8 cellular contexts compared by ENCODE assay signal in the genomic region with DNA sequence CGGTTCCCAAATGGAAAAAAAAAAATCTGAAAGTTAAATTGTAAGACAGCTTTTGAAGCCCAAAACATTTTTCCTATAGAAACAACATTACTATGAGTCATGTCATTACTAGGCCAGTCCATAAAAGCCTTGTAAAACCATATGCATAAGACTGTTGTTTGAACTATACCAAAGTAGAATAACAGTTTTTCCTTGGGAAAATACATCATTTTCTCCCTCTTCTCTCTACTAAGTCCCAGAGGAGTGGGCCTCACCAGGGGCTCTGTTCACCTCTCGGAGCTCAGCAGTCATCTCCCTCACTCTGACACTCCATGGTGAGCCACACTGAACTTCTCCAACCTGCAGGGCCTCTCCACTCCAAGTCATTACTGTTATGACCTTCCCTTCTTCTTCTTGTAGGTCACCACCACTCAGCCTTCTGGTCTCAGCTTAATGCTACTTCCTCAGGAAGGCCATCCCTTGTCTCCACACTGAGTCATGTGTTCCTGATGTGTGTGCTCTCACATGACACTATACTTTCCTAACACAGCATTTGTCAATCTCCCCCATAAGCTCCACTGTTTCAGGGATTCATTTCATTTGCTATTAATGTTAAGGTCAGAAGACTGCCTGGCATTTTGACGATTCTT. TPM values are rescaled to one million over a fixed set of nuclear protein-coding genes. Genes with fewer than 3 reads are reported as not detected.
DNase-seq lines count a peak whose midpoint lies in the region; ATAC-seq and TF ChIP-seq lines count a peak whose summit lies in the region.

No MANE protein-coding gene starts in this region.

- H3K4me1 ChIP-seq in right cardiac atrium (ENCODE audit: control insufficient read depth, insufficient read depth, low read length) (peaks cover 3% of the 10 kb centered on the region), thyroid gland (peaks cover 7 to 19% of the 10 kb centered on the region in 2 donors)

- POLR2A ChIA-PET in activated CD8-positive, alpha-beta T cell treated with anti-CD3 and anti-CD28 coated beads for 36 hours (lab: Charles Lee), result interaction anchor here (0.9 kb wide), 1 partner anchor 12 kb away, joined by 3 read pairs; no protein-coding TSS in a partner anchor

- no peak for DNase-seq in activated T-cell treated with anti-CD3 and anti-CD28 coated beads, Interleukin-2, amount 50 U/mL, for 4 hours
- DNase-seq in activated T-cell treated with anti-CD3 and anti-CD28 coated beads, Interleukin-2, amount 50 U/mL, for 1 hour, result no peak
- DNase-seq in activated CD8-positive, alpha-beta T cell treated with anti-CD3 and anti-CD28 coated beads for 36 hours, result peak; percentile 10
- DNase-seq in right cardiac atrium (no peak), thyroid gland (no peak), SHP77 treated with DMSO at 0.1 percent for 48 hours (lab: John Stamatoyannopoulos, UW) (no peak), ACHN (no peak)

- peak overlapping the region; percentile 88 for H3K27ac ChIP-seq in right cardiac atrium (ENCODE audit: low read length)
- H3K27ac ChIP-seq in thyroid gland, result peak overlapping the region; percentile 7 to 52 (median 40)

- peaks cover 40% of the 10 kb centered on the region for H3K4me1 Mint-ChIP-seq in activated T-cell treated with anti-CD3 and anti-CD28 coated beads, Interleukin-2, amount 50 U/mL, for 4 hours (ENCODE audit: low read depth)
- H3K4me1 Mint-ChIP-seq in activated CD8-positive, alpha-beta T cell treated with anti-CD3 and anti-CD28 coated beads for 36 hours (ENCODE audit: low read depth), result peaks cover 37% of the 10 kb centered on the region

- H3K27ac Mint-ChIP-seq in activated CD8-positive, alpha-beta T cell treated with anti-CD3 and anti-CD28 coated beads for 36 hours, result peak overlapping the region; percentile 69

- no peak for TF ChIP-seq POLR2A in thyroid gland (IDR thresholded peaks at IDR 0.05)

- no peak for TF ChIP-seq CTCF in activated CD8-positive, alpha-beta T cell treated with anti-CD3 and anti-CD28 coated beads for 36 hours (IDR thresholded peaks at IDR 0.05)
- TF ChIP-seq CTCF in thyroid gland (IDR thresholded peaks at IDR 0.05), result no peak

- WGBS in right cardiac atrium, result 71% methylated on average over 3 of the region's 3 CpGs
- 73 to 78% methylated on average over 3 of the region's 3 CpGs for WGBS in thyroid gland, 2 donors

- H3K27me3 ChIP-seq in right cardiac atrium (ENCODE audit: control insufficient read depth, insufficient read depth) (no peaks in the 10 kb centered on the region), thyroid gland (no peaks in the 10 kb centered on the region)

- no peaks in the 10 kb centered on the region for H3K27me3 Mint-ChIP-seq in activated T-cell treated with anti-CD3 and anti-CD28 coated beads, Interleukin-2, amount 50 U/mL, for 4 hours (ENCODE audit: low read depth)
- no peaks in the 10 kb centered on the region for H3K27me3 Mint-ChIP-seq in activated CD8-positive, alpha-beta T cell treated with anti-CD3 and anti-CD28 coated beads for 36 hours

- peak overlapping the region; percentile 76 for H3K4me3 Mint-ChIP-seq in activated T-cell treated with anti-CD3 and anti-CD28 coated beads, Interleukin-2, amount 50 U/mL, for 4 hours
- peak overlapping the region; percentile 61 for H3K4me3 Mint-ChIP-seq in activated CD8-positive, alpha-beta T cell treated with anti-CD3 and anti-CD28 coated beads for 36 hours

- peak overlapping the region; percentile 14 for H3K4me3 ChIP-seq in right cardiac atrium (ENCODE audit: low read length)
- no peak overlapping the region for H3K4me3 ChIP-seq in thyroid gland (replicated peaks in 1 of 3)

- CTCF ChIA-PET in activated CD8-positive, alpha-beta T cell treated with anti-CD3 and anti-CD28 coated beads for 36 hours (lab: Charles Lee), result interaction anchor here (0.7 to 2.3 kb wide), 4 partner anchors 13 to 215 kb away, joined by 3 to 11 read pairs (median 4); no protein-coding TSS in a partner anchor

- H3K9me3 ChIP-seq in right cardiac atrium (ENCODE audit: control insufficient read depth, low read length), result no peaks in the 10 kb centered on the region
- H3K9me3 ChIP-seq in thyroid gland, result no peaks in the 10 kb centered on the region

- intact Hi-C loops in activated CD8-positive, alpha-beta T cell treated with anti-CD3 and anti-CD28 coated beads for 36 hours (cut with micrococcal nuclease), result no loop called here
- intact Hi-C loops in right cardiac atrium (cut with DNase I), result no loop called here
- intact Hi-C loops in thyroid gland (cut with DNase I), result no loop called here

- H3K36me3 Mint-ChIP-seq in activated T-cell treated with anti-CD3 and anti-CD28 coated beads, Interleukin-2, amount 50 U/mL, for 4 hours (ENCODE audit: insufficient read depth), result peaks cover 7% of the 10 kb centered on the region
- peaks cover 6% of the 10 kb centered on the region for H3K36me3 Mint-ChIP-seq in activated CD8-positive, alpha-beta T cell treated with anti-CD3 and anti-CD28 coated beads for 36 hours (ENCODE audit: low read depth)

- in situ Hi-C loops in ACHN (cut with HindIII; ENCODE audit: low pct_ligation_motif_present, low pct_unique_long_range_greater_than_20kb, low sequenced_read_pairs), result no loop called here

- ATAC-seq in activated T-cell treated with anti-CD3 and anti-CD28 coated beads, Interleukin-2, amount 50 U/mL, for 4 hours, result peak; percentile 47 to 56
- ATAC-seq in activated CD8-positive, alpha-beta T cell treated with anti-CD3 and anti-CD28 coated beads for 36 hours, result peak; percentile 55
- ATAC-seq in right cardiac atrium (peak; percentile 74 to 93), HG02885 (IDR thresholded peaks at IDR 0.05; ENCODE audit: poor library complexity, unreplicated experiment) (no peak)

- H3K36me3 ChIP-seq in thyroid gland, result no peaks in the 10 kb centered on the region

- H3K9me3 Mint-ChIP-seq in activated T-cell treated with anti-CD3 and anti-CD28 coated beads, Interleukin-2, amount 50 U/mL, for 4 hours, result peaks cover 9% of the 10 kb centered on the region
- peaks cover 11% of the 10 kb centered on the region for H3K9me3 Mint-ChIP-seq in activated CD8-positive, alpha-beta T cell treated with anti-CD3 and anti-CD28 coated beads for 36 hours

RNA-seq across cellular contexts. Expression of a gene that starts 32.5 kb away (rescaled TPM):
- total RNA-seq in activated T-cell treated with anti-CD3 and anti-CD28 coated beads, Interleukin-2, amount 50 U/mL, for 4 hours, result 1 to 10 TPM in 2 of 3 donors, under 1 TPM in 1; 0.96 to 1.3 (median 1.2) TPM
- 1 to 10 TPM; 3.0 to 3.9 TPM for total RNA-seq in activated CD8-positive, alpha-beta T cell treated with anti-CD3 and anti-CD28 coated beads for 36 hours
- total RNA-seq in right cardiac atrium (10 to 100 TPM; 15.2 to 17.1 (median 15.9) TPM), thyroid gland (10 to 100 TPM; 19.2 to 21.8 (median 20.3) TPM)
- polyA plus RNA-seq in right cardiac atrium, result 14.9 TPM
